ENCODE assay signal across 24 cellular contexts in the genomic region with DNA sequence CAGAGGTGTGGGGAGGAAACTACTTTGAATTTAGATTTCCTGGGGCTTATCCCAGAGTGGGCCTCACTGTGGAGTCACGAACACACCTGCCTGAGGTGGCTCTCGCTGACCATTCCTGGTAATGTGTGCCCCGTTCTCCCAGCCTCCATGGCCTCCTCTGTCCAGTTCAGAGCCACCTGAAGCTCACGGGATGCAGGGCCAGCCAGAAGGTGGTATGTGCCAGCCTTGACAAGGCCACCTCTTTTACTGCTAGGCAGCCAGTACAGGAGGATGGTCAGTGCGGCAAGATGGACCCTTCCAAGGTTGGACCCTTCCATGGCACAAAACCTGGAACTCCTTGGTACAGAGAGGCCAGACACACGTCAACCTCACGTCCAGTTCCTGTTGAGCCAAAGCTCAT.
"Had no signal": no experiment of that assay in that cellular context is flagged by ENCODE, and none has a peak within 500 bp of the region (broad histone marks: within the 10 kb centered on the region; RNA-seq: fewer than 3 reads in every experiment).

No MANE protein-coding gene starts in this region.

- H3K27me3 ChIP-seq: ascending aorta, brain microvascular endothelial cell, heart left ventricle, ovary, right atrium auricular region, stomach, suprapubic skin, transverse colon, uterus had no signal

- H3K9me3 ChIP-seq: ascending aorta, heart left ventricle, ovary, psoas muscle, right atrium auricular region, stomach, suprapubic skin, transverse colon, uterus had no signal

- DNase-seq: activated CD4-positive, alpha-beta memory T cell treated with anti-CD3 and anti-CD28 coated beads, Interleukin-2, amount 10 ng/mL, durations not matched to agents 7 days and 5 days; activated CD4-positive, alpha-beta T cell treated with anti-CD3 and anti-CD28 coated beads, Interleukin-2, amount 10 ng/mL, durations not matched to agents 24 days and 14 days; activated naive CD4-positive, alpha-beta T cell treated with anti-CD3 and anti-CD28 coated beads for 36 hours; brain microvascular endothelial cell; cortex of kidney; heart left ventricle; left colon; psoas muscle; stimulated activated CD4-positive, alpha-beta T cell treated with anti-CD3 and anti-CD28 coated beads, Interleukin-2, amount 100 ng/mL, for 24 hours; stomach; SW 1271; T-helper 17 cell; transverse colon; uterus had no signal

- ATAC-seq: activated CD4-positive, CD25-positive, alpha-beta regulatory T cell treated with anti-CD3 and anti-CD28 coated beads, Interleukin-2, amount 50 U/mL, for 24 hours; heart left ventricle; left colon; naive thymus-derived CD8-positive, alpha-beta T cell; psoas muscle; stimulated activated effector memory CD8-positive, alpha-beta T cell treated with anti-CD3 and anti-CD28 coated beads, Interleukin-12 subunit alpha, Interleukin-12 subunit beta, amount 100 ng/mL, for 72 hours; T-helper 17 cell had no signal

- H3K4me1 ChIP-seq: ascending aorta, heart left ventricle, psoas muscle, right atrium auricular region, stomach, suprapubic skin, transverse colon, uterus had no signal

- H3K36me3 ChIP-seq: ascending aorta, brain microvascular endothelial cell, ovary, right atrium auricular region, transverse colon, uterus had no signal

- FAIRE-seq: islet of Langerhans had no signal

- H3K27ac ChIP-seq: ascending aorta, brain microvascular endothelial cell, heart left ventricle, ovary, psoas muscle, right atrium auricular region, SK-N-MC, skin epidermis, stomach, suprapubic skin, transverse colon, uterus had no signal

- H3K4me3 ChIP-seq: ascending aorta, heart left ventricle, ovary, psoas muscle, right atrium auricular region, SK-N-MC, skin epidermis, stomach, suprapubic skin, transverse colon, uterus had no signal
